Comparison of ENCODE assay signal across 13 cellular contexts in the genomic region with DNA sequence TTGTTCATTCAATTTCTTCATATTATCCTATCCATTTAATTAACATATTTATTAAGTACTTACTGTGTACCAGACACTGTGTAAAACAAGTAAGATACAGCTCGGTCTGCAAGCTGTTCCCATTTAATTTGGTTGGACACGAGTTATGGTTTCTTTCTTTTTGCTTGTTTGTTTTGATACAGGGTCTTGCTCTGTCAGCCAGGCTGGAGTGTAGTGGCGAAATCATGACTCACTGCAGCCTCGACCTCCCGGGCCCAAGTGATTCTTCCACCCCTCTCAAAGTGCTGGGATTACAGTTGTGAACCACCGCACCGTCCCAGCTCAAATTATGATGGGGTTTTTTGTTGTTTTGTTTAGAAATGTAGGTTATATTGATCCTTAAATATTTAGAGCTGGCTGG. TPM values are rescaled to one million over a fixed set of nuclear protein-coding genes. Genes with fewer than 3 reads are reported as not detected.
DNase-seq lines count a peak whose midpoint lies in the region; ATAC-seq and TF ChIP-seq lines count a peak whose summit lies in the region.
"Had no signal": no experiment of that assay in that cellular context is flagged by ENCODE, and none has a peak within 500 bp of the region (broad histone marks: within the 10 kb centered on the region; RNA-seq: fewer than 3 reads in every experiment).

No MANE protein-coding gene starts in this region.

- H3K9me3 Mint-ChIP-seq in activated naive CD8-positive, alpha-beta T cell treated with anti-CD3 and anti-CD28 coated beads for 36 hours: peaks cover 4% of the 10 kb centered on the region

- intact Hi-C loops in esophagus muscularis mucosa (cut with DNase I): no loop called here

- H4K20me1 ChIP-seq in osteoblast (ENCODE audit: insufficient read depth, low read length): no peaks in the 10 kb centered on the region

- peaks cover 29% of the 10 kb centered on the region for H3K27me3 Mint-ChIP-seq in activated naive CD8-positive, alpha-beta T cell treated with anti-CD3 and anti-CD28 coated beads for 36 hours

- no peak overlapping the region for H3K27ac Mint-ChIP-seq in activated naive CD8-positive, alpha-beta T cell treated with anti-CD3 and anti-CD28 coated beads for 36 hours
- H3K27ac Mint-ChIP-seq: activated naive CD8-positive, alpha-beta T cell; H9; natural killer cell had no signal

- H3K9me3 ChIP-seq in esophagus muscularis mucosa: no peaks in the 10 kb centered on the region
- H3K9me3 ChIP-seq in osteoblast (ENCODE audit: low read depth, low read length): no peaks in the 10 kb centered on the region

- H3K27me3 ChIP-seq in esophagus muscularis mucosa (no peaks in the 10 kb centered on the region), osteoblast (ENCODE audit: insufficient read depth, low read length) (no peaks in the 10 kb centered on the region)

- no peaks in the 10 kb centered on the region for H3K36me3 Mint-ChIP-seq in activated naive CD8-positive, alpha-beta T cell treated with anti-CD3 and anti-CD28 coated beads for 36 hours
- H3K36me3 Mint-ChIP-seq: natural killer cell had no signal

- no peak for TF ChIP-seq CTCF in AG10803 (conservative IDR thresholded peaks at IDR 0.05; ENCODE audit: low read length)
- TF ChIP-seq CTCF in esophagus muscularis mucosa (IDR thresholded peaks at IDR 0.05): no peak
- TF ChIP-seq CTCF in osteoblast (IDR thresholded peaks at IDR 0.05; ENCODE audit: extremely low read depth, low read depth, low read length): no peak

- ATAC-seq in GM19351 (IDR thresholded peaks at IDR 0.05; ENCODE audit: unreplicated experiment) (no peak), GM19455 (IDR thresholded peaks at IDR 0.05; ENCODE audit: unreplicated experiment) (no peak)
- ATAC-seq: natural killer cell had no signal

- peak overlapping the region; percentile 6; the same call in 1 of the 2 replicates for H3K4me3 ChIP-seq in AG10803 (ENCODE audit: low read length)
- H3K4me3 ChIP-seq in esophagus muscularis mucosa: no peak overlapping the region
- peak overlapping the region; percentile 44 for H3K4me3 ChIP-seq in osteoblast (ENCODE audit: insufficient read depth, low read length)

- DNase-seq in AG10803 (ENCODE audit: low read depth): peak; percentile 65
- peak; percentile 41 for DNase-seq in NCI-H226
- peak; percentile 92 for DNase-seq in esophagus muscularis mucosa (ENCODE audit: extremely low spot score)
- peak; percentile 17 for DNase-seq in osteoblast (ENCODE audit: insufficient read length, low spot score, missing footprints)
- DNase-seq in SKM-1 (lab: John Stamatoyannopoulos, UW; ENCODE audit: unreplicated experiment): no peak
- DNase-seq in activated naive CD8-positive, alpha-beta T cell treated with anti-CD3 and anti-CD28 coated beads for 36 hours: no peak
- DNase-seq: H9, natural killer cell, NCI-H187 treated with DMSO at 0.1 percent for 48 hours had no signal

- H3K27ac ChIP-seq in esophagus muscularis mucosa (replicated peaks in 1 of 4) (no peak overlapping the region), osteoblast (ENCODE audit: low read depth, low read length) (peak overlapping the region; percentile 89)
- H3K27ac ChIP-seq: RWPE1 had no signal

- H2AFZ ChIP-seq in osteoblast (ENCODE audit: low read length): no peak overlapping the region

- no peak for TF ChIP-seq EP300 in esophagus muscularis mucosa (IDR thresholded peaks at IDR 0.05)

- no peak overlapping the region for H3K4me3 Mint-ChIP-seq in activated naive CD8-positive, alpha-beta T cell treated with anti-CD3 and anti-CD28 coated beads for 36 hours
- H3K4me3 Mint-ChIP-seq: activated naive CD8-positive, alpha-beta T cell; H9; natural killer cell had no signal

- H3K4me1 Mint-ChIP-seq in activated naive CD8-positive, alpha-beta T cell treated with anti-CD3 and anti-CD28 coated beads for 36 hours: no peaks in the 10 kb centered on the region
- H3K4me1 Mint-ChIP-seq: H9 had no signal

- H3K4me1 ChIP-seq in esophagus muscularis mucosa (peaks cover 5 to 28% (median 22%) of the 10 kb centered on the region in 4 donors), osteoblast (ENCODE audit: insufficient read depth, low read length) (peaks cover 26% of the 10 kb centered on the region)

- 43% methylated on average over 7 of the region's 7 CpGs for WGBS in esophagus muscularis mucosa

- peaks cover 79% of the 10 kb centered on the region for H3K79me2 ChIP-seq in osteoblast (ENCODE audit: insufficient read depth, low read length)

- TF ChIP-seq POLR2A in esophagus muscularis mucosa (IDR thresholded peaks at IDR 0.05; ENCODE audit: low read depth): no peak

- H3K36me3 ChIP-seq in esophagus muscularis mucosa: peaks cover 0 to 4% (median 0%) of the 10 kb centered on the region in 4 donors
- peaks cover 3% of the 10 kb centered on the region for H3K36me3 ChIP-seq in osteoblast (ENCODE audit: insufficient read depth, low read length)

- peak overlapping the region; percentile 67 for H3K4me2 ChIP-seq in osteoblast (ENCODE audit: insufficient read depth, low read length)

RNA-seq across cellular contexts. Expression of a gene that starts 9.0 kb away (rescaled TPM):
- total RNA-seq in esophagus muscularis mucosa (100 to 1,000 TPM; 133 to 281 (median 197) TPM), osteoblast (338 and 514 TPM in 2 replicates)
- total RNA-seq in activated naive CD8-positive, alpha-beta T cell treated with anti-CD3 and anti-CD28 coated beads for 36 hours: under 1 TPM; 0.35 to 0.52 TPM

Comparison
In these comparisons a context has a peak if more than half of its experiments do, and no peak if none do; other contexts are left out.
1. DNase-seq: peak in AG10803 (single experiment), NCI-H226 (single experiment), esophagus muscularis mucosa (single experiment) and osteoblast (single experiment); none in SKM-1 (single experiment) and activated naive CD8-positive, alpha-beta T cell treated with anti-CD3 and anti-CD28 coated beads for 36 hours (single experiment).
2. H3K4me3 ChIP-seq: peak in AG10803 (single experiment) and osteoblast (single experiment); none in esophagus muscularis mucosa (0 of 4).
3. RNA of a gene that starts 9.0 kb away (total RNA-seq): 338 to 514 TPM in osteoblast and 133 to 281 TPM in esophagus muscularis mucosa; 0.35 to 0.52 TPM in activated naive CD8-positive, alpha-beta T cell treated with anti-CD3 and anti-CD28 coated beads for 36 hours; every median in the first group is over 10 times any median in the second.